8 cellular contexts compared by ENCODE assay signal in genomic region chr17:8164815-8165131, GRCh38. TPM values are rescaled to one million over a fixed set of nuclear protein-coding genes. Genes with fewer than 3 reads are reported as not detected.
DNase-seq lines count a peak whose midpoint lies in the region; ATAC-seq and TF ChIP-seq lines count a peak whose summit lies in the region.

No MANE protein-coding gene starts in this region.

- H3K4me3 Mint-ChIP-seq in nephron progenitor cell: peak overlapping the region; percentile 89

- CTCF ChIA-PET in A673 (lab: Charles Lee) (no interaction called here), OCI-LY7 (lab: Charles Lee; ENCODE audit: unreplicated experiment) (no interaction called here)

- H3K9me3 ChIP-seq in A673 (ENCODE audit: low read depth, low read length, poor library complexity, severe bottlenecking) (no peaks in the 10 kb centered on the region), OCI-LY7 (ENCODE audit: low read length) (no peaks in the 10 kb centered on the region)
- H3K9me3 ChIP-seq in effector memory CD4-positive, alpha-beta T cell (ENCODE audit: control insufficient read depth, low read length): no peaks in the 10 kb centered on the region

- H2AFZ ChIP-seq in OCI-LY7 (ENCODE audit: low read length): peak overlapping the region; percentile 76

- no peaks in the 10 kb centered on the region for H3K27me3 ChIP-seq in A673 (replicated peaks; ENCODE audit: insufficient read depth, low read depth, low read length, poor library complexity)
- no peaks in the 10 kb centered on the region for H3K27me3 ChIP-seq in effector memory CD4-positive, alpha-beta T cell (replicated peaks; ENCODE audit: control insufficient read depth, insufficient read depth, low read length, poor library complexity, severe bottlenecking)
- H3K27me3 ChIP-seq in H7 (ENCODE audit: control insufficient read depth, insufficient read depth, low read length): no peaks in the 10 kb centered on the region

- H3K9me3 Mint-ChIP-seq in nephron progenitor cell: no peaks in the 10 kb centered on the region

- H3K4me1 Mint-ChIP-seq in nephron progenitor cell: peaks cover 45% of the 10 kb centered on the region

- no peak for DNase-seq in A673 (ENCODE audit: low spot score)
- DNase-seq in OCI-LY7 (ENCODE audit: low spot score): no peak
- DNase-seq in effector memory CD4-positive, alpha-beta T cell: no peak
- no peak for DNase-seq in nephron progenitor cell
- no peak for DNase-seq in activated effector memory CD4-positive, alpha-beta T cell treated with anti-CD3 and anti-CD28 coated beads, Interleukin-2, amount 50 U/mL, for 16 hours
- DNase-seq in H7: no peak
- DNase-seq in NCI-H524 (lab: John Stamatoyannopoulos, UW): no peak

- BruUV-seq in A673 (replicated peaks; lab: Mats Ljungman, UMichigan) (no TSS peak), OCI-LY7 (replicated peaks; lab: Mats Ljungman, UMichigan) (no TSS peak)

- TF ChIP-seq CTCF in A673 (conservative IDR thresholded peaks at IDR 0.05; ENCODE audit: low read depth, low read length) (no peak), OCI-LY7 (conservative IDR thresholded peaks at IDR 0.05; ENCODE audit: low read length) (no peak), nephron progenitor cell (IDR thresholded peaks at IDR 0.05) (no peak)

- H3K27ac Mint-ChIP-seq in nephron progenitor cell: peak overlapping the region; percentile 37

- H3K4me1 ChIP-seq in A673 (ENCODE audit: insufficient read depth, low read length, poor library complexity, severe bottlenecking): peaks cover 32% of the 10 kb centered on the region
- H3K4me1 ChIP-seq in OCI-LY7 (ENCODE audit: insufficient read depth, low read length, poor library complexity, severe bottlenecking): peaks cover 39% of the 10 kb centered on the region
- H3K4me1 ChIP-seq in effector memory CD4-positive, alpha-beta T cell (ENCODE audit: control insufficient read depth, insufficient read depth, low read length, poor library complexity, severe bottlenecking): peaks cover 41% of the 10 kb centered on the region

- intact Hi-C loops in A673 (cut with micrococcal nuclease; ENCODE audit: unreplicated experiment) (no loop called here), OCI-LY7 (cut with micrococcal nuclease; ENCODE audit: unreplicated experiment) (no loop called here)

- H3K27me3 Mint-ChIP-seq in nephron progenitor cell (ENCODE audit: low read depth, poor library complexity): peaks cover 3% of the 10 kb centered on the region

- peaks cover 12% of the 10 kb centered on the region for H3K36me3 ChIP-seq in A673 (ENCODE audit: insufficient read depth, low read length, poor library complexity, severe bottlenecking)
- H3K36me3 ChIP-seq in OCI-LY7 (ENCODE audit: insufficient read depth, low read length): peaks cover 13% of the 10 kb centered on the region; the same call in 1 of the 2 replicates
- H3K36me3 ChIP-seq in effector memory CD4-positive, alpha-beta T cell (ENCODE audit: control insufficient read depth, insufficient read depth, low read length): peaks cover 13% of the 10 kb centered on the region
- H3K36me3 ChIP-seq in H7 (replicated peaks; ENCODE audit: control insufficient read depth, insufficient read depth, low read length): peaks cover 6% of the 10 kb centered on the region

- POLR2A ChIA-PET in A673 (lab: Charles Lee; ENCODE audit: low non-redundant PET) (interaction anchor here (1.0 kb wide), 1 partner anchor 9 kb away, joined by 5 read pairs; no protein-coding TSS in a partner anchor), OCI-LY7 (lab: Charles Lee) (interaction anchor here (0.6 to 1.9 kb wide), 3 partner anchors 9 to 59 kb away, joined by 3 to 12 read pairs (median 5); no protein-coding TSS in a partner anchor)

- H3K79me2 ChIP-seq in OCI-LY7 (ENCODE audit: insufficient read depth, low read depth, low read length): peaks cover 14% of the 10 kb centered on the region; the same call in 1 of the 2 replicates

- peak overlapping the region; percentile 97 for H3K27ac ChIP-seq in A673 (ENCODE audit: low read depth, low read length, poor library complexity, severe bottlenecking)
- H3K27ac ChIP-seq in OCI-LY7 (ENCODE audit: low read depth, low read length, poor library complexity, severe bottlenecking): peak overlapping the region; percentile 50
- H3K27ac ChIP-seq in effector memory CD4-positive, alpha-beta T cell (ENCODE audit: insufficient read depth, low read length, poor library complexity, severe bottlenecking): peak overlapping the region; percentile 97

- H3K36me3 Mint-ChIP-seq in nephron progenitor cell (ENCODE audit: low read depth): peaks cover 8% of the 10 kb centered on the region

- peak overlapping the region; percentile 71 for H3K4me2 ChIP-seq in OCI-LY7 (ENCODE audit: low read length)

- H3K4me3 ChIP-seq in A673 (ENCODE audit: low read depth, low read length, poor library complexity, severe bottlenecking) (no peak overlapping the region), OCI-LY7 (ENCODE audit: low read depth, low read length, poor library complexity, severe bottlenecking) (no peak overlapping the region), H7 (ENCODE audit: insufficient read depth, low read depth, low read length) (no peak overlapping the region)
- peak overlapping the region; percentile 41 for H3K4me3 ChIP-seq in effector memory CD4-positive, alpha-beta T cell (ENCODE audit: insufficient read depth, low read depth, low read length, poor library complexity, severe bottlenecking)

- no peak for ATAC-seq in HG03139 (IDR thresholded peaks at IDR 0.05; ENCODE audit: unreplicated experiment)

- H3K9me2 ChIP-seq in OCI-LY7 (ENCODE audit: insufficient read depth, low read length): no peaks in the 10 kb centered on the region

- no peaks in the 10 kb centered on the region for H4K20me1 ChIP-seq in OCI-LY7 (ENCODE audit: insufficient read depth, low read length)

RNA-seq across cellular contexts. Expression of gene VAMP2, which starts 2.0 kb away (rescaled TPM):
- total RNA-seq in A673 (2021): 41.3 and 51.0 TPM in 2 replicates
- 10.4 and 21.2 TPM in 2 replicates for total RNA-seq in OCI-LY7 (2014; rRNA removed; shearing (Covaris generic))
- total RNA-seq in OCI-LY7 (2022): 40.9 and 45.1 TPM in 2 replicates
- total RNA-seq in H7 (2014; rRNA removed; shearing (Covaris generic)): 7.3 and 10.5 TPM in 2 replicates

RNA-seq across cellular contexts. Expression of gene TMEM107, which starts 11.4 kb away (rescaled TPM):
- 19.4 and 25.3 TPM in 2 replicates for total RNA-seq in A673 (2021)
- total RNA-seq in OCI-LY7 (2014; rRNA removed; shearing (Covaris generic)): 34.6 and 57.0 TPM in 2 replicates
- 43.9 and 45.4 TPM in 2 replicates for total RNA-seq in OCI-LY7 (2022)
- 27.7 and 40.7 TPM in 2 replicates for total RNA-seq in H7 (2014; rRNA removed; shearing (Covaris generic))

RNA-seq across cellular contexts. Expression of gene PER1, which starts 12.6 kb away (rescaled TPM):
- 47.1 and 50.0 TPM in 2 replicates for total RNA-seq in A673 (2021)
- 13.9 and 15.4 TPM in 2 replicates for total RNA-seq in OCI-LY7 (2014; rRNA removed; shearing (Covaris generic))
- 38.0 and 48.0 TPM in 2 replicates for total RNA-seq in OCI-LY7 (2022)
- total RNA-seq in H7 (2014; rRNA removed; shearing (Covaris generic)): 19.2 and 32.4 TPM in 2 replicates

RNA-seq across cellular contexts. Expression of gene BORCS6, which starts 25.2 kb away (rescaled TPM):
- total RNA-seq in A673 (2021) (3.7 TPM in 2 replicates), OCI-LY7 (2022) (12.0 and 12.7 TPM in 2 replicates)
- total RNA-seq in OCI-LY7 (2014; rRNA removed; shearing (Covaris generic)): 13.9 and 14.3 TPM in 2 replicates
- total RNA-seq in H7 (2014; rRNA removed; shearing (Covaris generic)): 9.9 and 10.7 TPM in 2 replicates

RNA-seq across cellular contexts. Expression of gene HES7, which starts 40.9 kb away (rescaled TPM):
- total RNA-seq in A673 (2021) (1.7 and 3.9 TPM in 2 replicates), OCI-LY7 (2022) (4.6 and 5.8 TPM in 2 replicates)
- total RNA-seq in OCI-LY7 (2014; rRNA removed; shearing (Covaris generic)): 0.44 and 0.75 TPM in 2 replicates
- total RNA-seq in H7 (2014; rRNA removed; shearing (Covaris generic)): 1.3 and 2.1 TPM in 2 replicates
